Comparison of ENCODE assay signal across 12 cellular contexts in genomic region chr2:237500681-237501424, GRCh38. TPM values are rescaled to one million over a fixed set of nuclear protein-coding genes. Genes with fewer than 3 reads are reported as not detected.
A peak's percentile ranks its signal among the peaks of the same experiment; 100 is the strongest.
DNase-seq lines count a peak whose midpoint lies in the region; ATAC-seq and TF ChIP-seq lines count a peak whose summit lies in the region.
"Had no signal": no experiment of that assay in that cellular context is flagged by ENCODE, and none has a peak within 500 bp of the region (broad histone marks: within the 10 kb centered on the region; RNA-seq: fewer than 3 reads in every experiment).

No MANE protein-coding gene starts in this region.

- peaks cover 16% of the 10 kb centered on the region for H3K27me3 Mint-ChIP-seq in activated CD4-positive, alpha-beta T cell treated with anti-CD3 and anti-CD28 coated beads, Interleukin-2, amount 10 ng/mL, durations not matched to agents 24 days and 14 days
- no peaks in the 10 kb centered on the region for H3K27me3 Mint-ChIP-seq in mesothelial cell of epicardium (ENCODE audit: low read depth)

- TF ChIP-seq CTCF in SK-N-SH (IDR thresholded peaks at IDR 0.05) (no peak), mesothelial cell of epicardium (IDR thresholded peaks at IDR 0.05; ENCODE audit: unreplicated experiment) (no peak)

- TF ChIP-seq EP300 in SK-N-SH (IDR thresholded peaks at IDR 0.05; ENCODE audit: borderline replicate concordance in 1 of 2, low read depth in 1 of 2, low read length in 1 of 2): peak; percentile 44 to 99; a peak in 2 of 4 replicates

- H3K9me3 ChIP-seq in SK-N-SH: no peaks in the 10 kb centered on the region
- H3K9me3 ChIP-seq: Caco-2 had no signal

- H3F3A ChIP-seq in SK-N-SH (replicated peaks; ENCODE audit: insufficient read depth): peaks cover 35% of the 10 kb centered on the region

- H3K9me2 ChIP-seq in SK-N-SH: no peaks in the 10 kb centered on the region

- H3K27ac ChIP-seq in SK-N-SH (ENCODE audit: low read depth in 2 of 2, low read length in 1 of 2): peak overlapping the region; percentile 71 to 100

- CTCF ChIA-PET in SK-N-SH (lab: Yijun Ruan, JAX): interaction anchor here (0.9 to 6.4 kb wide), 4 partner anchors 11 to 335 kb away, joined by 3 to 48 read pairs (median 9); no protein-coding TSS in a partner anchor

- H3K4me1 ChIP-seq in SK-N-SH (ENCODE audit: control insufficient read depth in 1 of 2, insufficient read depth in 2 of 2, low read depth in 1 of 2, low read length in 1 of 2): peaks cover 13 to 29% of the 10 kb centered on the region in 2 experiments; a peak in 3 of 4 replicates
- H3K4me1 ChIP-seq: Caco-2 had no signal

- H3K27me3 ChIP-seq in SK-N-SH (ENCODE audit: insufficient read depth): no peaks in the 10 kb centered on the region

- H3K4me1 Mint-ChIP-seq in activated CD4-positive, alpha-beta T cell treated with anti-CD3 and anti-CD28 coated beads, Interleukin-2, amount 10 ng/mL, durations not matched to agents 24 days and 14 days: peaks cover 9% of the 10 kb centered on the region
- peaks cover 7% of the 10 kb centered on the region for H3K4me1 Mint-ChIP-seq in stimulated activated effector memory CD8-positive, alpha-beta T cell treated with anti-CD3 and anti-CD28 coated beads, Interleukin-12 subunit alpha, Interleukin-12 subunit beta, amount 100 ng/mL, for 72 hours
- H3K4me1 Mint-ChIP-seq in mesothelial cell of epicardium: no peaks in the 10 kb centered on the region

- no peak overlapping the region for H3K4me3 Mint-ChIP-seq in activated CD4-positive, alpha-beta T cell treated with anti-CD3 and anti-CD28 coated beads, Interleukin-2, amount 10 ng/mL, durations not matched to agents 24 days and 14 days
- no peak overlapping the region for H3K4me3 Mint-ChIP-seq in stimulated activated effector memory CD8-positive, alpha-beta T cell treated with anti-CD3 and anti-CD28 coated beads, Interleukin-12 subunit alpha, Interleukin-12 subunit beta, amount 100 ng/mL, for 72 hours
- H3K4me3 Mint-ChIP-seq in mesothelial cell of epicardium: no peak overlapping the region
- H3K4me3 Mint-ChIP-seq: activated naive CD4-positive, alpha-beta T cell treated with anti-CD3 and anti-CD28 coated beads for 36 hours had no signal

- H3K27ac Mint-ChIP-seq in activated CD4-positive, alpha-beta T cell treated with anti-CD3 and anti-CD28 coated beads, Interleukin-2, amount 10 ng/mL, durations not matched to agents 24 days and 14 days: peak overlapping the region; percentile 4
- no peak overlapping the region for H3K27ac Mint-ChIP-seq in stimulated activated effector memory CD8-positive, alpha-beta T cell treated with anti-CD3 and anti-CD28 coated beads, Interleukin-12 subunit alpha, Interleukin-12 subunit beta, amount 100 ng/mL, for 72 hours
- no peak overlapping the region for H3K27ac Mint-ChIP-seq in mesothelial cell of epicardium
- H3K27ac Mint-ChIP-seq: activated naive CD4-positive, alpha-beta T cell treated with anti-CD3 and anti-CD28 coated beads for 36 hours had no signal

- H3K79me2 ChIP-seq in SK-N-SH (ENCODE audit: insufficient read depth): peaks cover 82% of the 10 kb centered on the region

- intact Hi-C loops in activated CD4-positive, alpha-beta T cell treated with anti-CD3 and anti-CD28 coated beads, Interleukin-2, amount 10 ng/mL, durations not matched to agents 24 days and 14 days (cut with micrococcal nuclease): no loop called here

- POLR2A ChIA-PET in SK-N-SH (lab: Yijun Ruan, JAX): no interaction called here

- no peak overlapping the region for H2AFZ ChIP-seq in SK-N-SH (ENCODE audit: low read depth)

- H3K9me3 Mint-ChIP-seq in activated CD4-positive, alpha-beta T cell treated with anti-CD3 and anti-CD28 coated beads, Interleukin-2, amount 10 ng/mL, durations not matched to agents 24 days and 14 days: no peaks in the 10 kb centered on the region
- H3K9me3 Mint-ChIP-seq in stimulated activated effector memory CD8-positive, alpha-beta T cell treated with anti-CD3 and anti-CD28 coated beads, Interleukin-12 subunit alpha, Interleukin-12 subunit beta, amount 100 ng/mL, for 72 hours: no peaks in the 10 kb centered on the region
- H3K9me3 Mint-ChIP-seq in mesothelial cell of epicardium: no peaks in the 10 kb centered on the region
- H3K9me3 Mint-ChIP-seq: activated naive CD4-positive, alpha-beta T cell treated with anti-CD3 and anti-CD28 coated beads for 36 hours had no signal

- peaks cover 0 to 62% of the 10 kb centered on the region in 2 experiments for H3K36me3 ChIP-seq in SK-N-SH (replicated peaks in 1 of 2; ENCODE audit: control insufficient read depth in 1 of 2, insufficient read depth in 2 of 2, low read length in 1 of 2)

- no peaks in the 10 kb centered on the region for H3K36me3 Mint-ChIP-seq in activated CD4-positive, alpha-beta T cell treated with anti-CD3 and anti-CD28 coated beads, Interleukin-2, amount 10 ng/mL, durations not matched to agents 24 days and 14 days (ENCODE audit: low read depth)
- H3K36me3 Mint-ChIP-seq in stimulated activated effector memory CD8-positive, alpha-beta T cell treated with anti-CD3 and anti-CD28 coated beads, Interleukin-12 subunit alpha, Interleukin-12 subunit beta, amount 100 ng/mL, for 72 hours: no peaks in the 10 kb centered on the region
- H3K36me3 Mint-ChIP-seq in mesothelial cell of epicardium: no peaks in the 10 kb centered on the region

- H4K20me1 ChIP-seq in SK-N-SH (ENCODE audit: insufficient read depth): no peaks in the 10 kb centered on the region

- peak overlapping the region; percentile 36; the same call in 1 of the 2 replicates for H3K4me2 ChIP-seq in SK-N-SH

- peak overlapping the region in 1 of 2 experiments; percentile 2; a peak in 1 of 4 replicates for H3K4me3 ChIP-seq in SK-N-SH (ENCODE audit: low read depth in 2 of 2, low read length in 1 of 2)
- H3K4me3 ChIP-seq: lung had no signal

- H3K9ac ChIP-seq in SK-N-SH: peak overlapping the region; percentile 78

- no peak for DNase-seq in activated CD4-positive, alpha-beta T cell treated with anti-CD3 and anti-CD28 coated beads, Interleukin-2, amount 10 ng/mL, durations not matched to agents 24 days and 14 days
- no peak for DNase-seq in activated CD4-positive, alpha-beta T cell treated with anti-CD3 and anti-CD28 coated beads for 1 hour
- peak; percentile 41 for DNase-seq in SK-N-SH
- peak; percentile 80 for DNase-seq in fibroblast of the conjunctiva (ENCODE audit: low read depth)
- no peak for DNase-seq in stimulated activated effector memory CD8-positive, alpha-beta T cell treated with anti-CD3 and anti-CD28 coated beads, Interleukin-12 subunit alpha, Interleukin-12 subunit beta, amount 100 ng/mL, for 72 hours (ENCODE audit: low spot score in 2 of 2)
- DNase-seq in mesothelial cell of epicardium (ENCODE audit: low spot score in 2 of 2, unreplicated experiment in 2 of 2): no peak
- no peak for DNase-seq in activated CD8-positive, alpha-beta memory T cell treated with anti-CD3 and anti-CD28 coated beads, Interleukin-2, amount 50 U/mL, for 4 hours
- DNase-seq: activated naive CD4-positive, alpha-beta T cell treated with anti-CD3 and anti-CD28 coated beads for 36 hours; Caco-2; NCI-H510A treated with DMSO at 0.1 percent for 48 hours had no signal

- 5% methylated on average over 13 of the region's 13 CpGs for WGBS in SK-N-SH (ENCODE audit: low lambda C conversion rate)

- peak; percentile 50 for ATAC-seq in stimulated activated effector memory CD8-positive, alpha-beta T cell treated with anti-CD3 and anti-CD28 coated beads, Interleukin-12 subunit alpha, Interleukin-12 subunit beta, amount 100 ng/mL, for 72 hours
- ATAC-seq in HG03378 (IDR thresholded peaks at IDR 0.05; ENCODE audit: unreplicated experiment): no peak

- no peak for TF ChIP-seq RAD21 in SK-N-SH (IDR thresholded peaks at IDR 0.05; ENCODE audit: low read length)

TF ChIP-seq in SK-N-SH, 30 proteins besides CTCF, POLR2A, EP300 and RAD21 (continues in another document):
- TF ChIP-seq REST (IDR thresholded peaks at IDR 0.05; ENCODE audit: low read depth, low read length) (peak; percentile 57; the same call in 1 of the 2 replicates), ELF1 (IDR thresholded peaks at IDR 0.05) (peak; percentile 77), RFX5 (IDR thresholded peaks at IDR 0.05; ENCODE audit: low read length) (no peak), NFIC (IDR thresholded peaks at IDR 0.05; ENCODE audit: borderline replicate concordance) (peak; percentile 95)
- TF ChIP-seq, protein P1, sequence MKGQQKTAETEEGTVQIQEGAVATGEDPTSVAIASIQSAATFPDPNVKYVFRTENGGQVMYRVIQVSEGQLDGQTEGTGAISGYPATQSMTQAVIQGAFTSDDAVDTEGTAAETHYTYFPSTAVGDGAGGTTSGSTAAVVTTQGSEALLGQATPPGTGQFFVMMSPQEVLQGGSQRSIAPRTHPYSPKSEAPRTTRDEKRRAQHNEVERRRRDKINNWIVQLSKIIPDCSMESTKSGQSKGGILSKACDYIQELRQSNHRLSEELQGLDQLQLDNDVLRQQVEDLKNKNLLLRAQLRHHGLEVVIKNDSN (IDR thresholded peaks at IDR 0.05; ENCODE audit: borderline replicate concordance, low read depth): peak; percentile 51; the same call in 1 of the 2 replicates

RNA-seq across cellular contexts. Expression of gene MLPH, which starts 13.8 kb away (rescaled TPM):
- total RNA-seq in activated CD4-positive, alpha-beta T cell treated with anti-CD3 and anti-CD28 coated beads, Interleukin-2, amount 10 ng/mL, durations not matched to agents 24 days and 14 days: not detected in 2 replicates
- polyA plus RNA-seq in SK-N-SH (2012; rRNA removed): 84.8 and 93.6 TPM in 2 replicates
- polyA plus RNA-seq in SK-N-SH (2012; cell fraction: cytosol; rRNA removed): 37.4 and 44.7 TPM in 2 replicates
- 348 and 369 TPM in 2 replicates for polyA plus RNA-seq in SK-N-SH (2012; cell fraction: nucleus; rRNA removed)
- 6.1 to 7.7 TPM (median 7.5 TPM) in 3 replicates for total RNA-seq in mesothelial cell of epicardium
- total RNA-seq: activated naive CD4-positive, alpha-beta T cell treated with anti-CD3 and anti-CD28 coated beads for 36 hours; Caco-2 had no signal

Comparison
In these comparisons a context has a peak if more than half of its experiments do, and no peak if none do; other contexts are left out.
1. DNase-seq: peak in SK-N-SH (single experiment) and fibroblast of the conjunctiva (single experiment); none in activated CD4-positive, alpha-beta T cell treated with anti-CD3 and anti-CD28 coated beads, Interleukin-2, amount 10 ng/mL, durations not matched to agents 24 days and 14 days (single experiment), activated CD4-positive, alpha-beta T cell treated with anti-CD3 and anti-CD28 coated beads for 1 hour (single experiment), stimulated activated effector memory CD8-positive, alpha-beta T cell treated with anti-CD3 and anti-CD28 coated beads, Interleukin-12 subunit alpha, Interleukin-12 subunit beta, amount 100 ng/mL, for 72 hours (0 of 2), mesothelial cell of epicardium (0 of 2) and activated CD8-positive, alpha-beta memory T cell treated with anti-CD3 and anti-CD28 coated beads, Interleukin-2, amount 50 U/mL, for 4 hours (single experiment).